14 cellular contexts compared by ENCODE assay signal in genomic region chr3:124784686-124785382, GRCh38. TPM values are rescaled to one million over a fixed set of nuclear protein-coding genes. Genes with fewer than 3 reads are reported as not detected.
DNase-seq lines count a peak whose midpoint lies in the region; ATAC-seq and TF ChIP-seq lines count a peak whose summit lies in the region.
"Had no signal": no experiment of that assay in that cellular context is flagged by ENCODE, and none has a peak within 500 bp of the region (broad histone marks: within the 10 kb centered on the region; RNA-seq: fewer than 3 reads in every experiment).

No MANE protein-coding gene starts in this region.

- H3K9me3 Mint-ChIP-seq in stimulated activated naive CD8-positive, alpha-beta T cell treated with anti-CD3 and anti-CD28 coated beads, Interleukin-15, amount 100 ng/mL, for 72 hours, result no peaks in the 10 kb centered on the region
- H3K9me3 Mint-ChIP-seq: naive B cell had no signal

- peaks cover 8% of the 10 kb centered on the region for H3K27me3 Mint-ChIP-seq in stimulated activated naive CD8-positive, alpha-beta T cell treated with anti-CD3 and anti-CD28 coated beads, Interleukin-15, amount 100 ng/mL, for 72 hours

- H3K27ac Mint-ChIP-seq in stimulated activated naive CD8-positive, alpha-beta T cell treated with anti-CD3 and anti-CD28 coated beads, Interleukin-15, amount 100 ng/mL, for 72 hours, result no peak overlapping the region

- no peak overlapping the region for H3K4me3 Mint-ChIP-seq in stimulated activated naive CD8-positive, alpha-beta T cell treated with anti-CD3 and anti-CD28 coated beads, Interleukin-15, amount 100 ng/mL, for 72 hours

- TF ChIP-seq CTCF in coronary artery (IDR thresholded peaks at IDR 0.05), result no peak
- TF ChIP-seq CTCF in left lung (IDR thresholded peaks at IDR 0.05), result no peak

- H3K4me1 Mint-ChIP-seq in stimulated activated naive CD8-positive, alpha-beta T cell treated with anti-CD3 and anti-CD28 coated beads, Interleukin-15, amount 100 ng/mL, for 72 hours, result peaks cover 19% of the 10 kb centered on the region

- no peak overlapping the region for H3K4me3 ChIP-seq in coronary artery
- H3K4me3 ChIP-seq in left lung, result no peak overlapping the region

- H3K36me3 ChIP-seq in left lung, result no peaks in the 10 kb centered on the region

- ATAC-seq in GM18870 (IDR thresholded peaks at IDR 0.05; ENCODE audit: unreplicated experiment), result peak; percentile 51
- ATAC-seq in HG03066 (IDR thresholded peaks at IDR 0.05; ENCODE audit: low read depth, unreplicated experiment), result peak; percentile 70
- peak; percentile 19 for ATAC-seq in stimulated activated naive CD8-positive, alpha-beta T cell treated with anti-CD3 and anti-CD28 coated beads, Interleukin-15, amount 100 ng/mL, for 72 hours
- no peak for ATAC-seq in left lung
- no peak for ATAC-seq in GM19035 (IDR thresholded peaks at IDR 0.05; ENCODE audit: unreplicated experiment)

- DNase-seq in coronary artery (ENCODE audit: low spot score) (no peak), GM19240 (ENCODE audit: insufficient read length, low spot score) (no peak), NCI-H2107 treated with DMSO at 0.1 percent for 48 hours (lab: John Stamatoyannopoulos, UW; ENCODE audit: unreplicated experiment) (no peak), left lung (no peak)
- no peak for DNase-seq in stimulated activated naive CD8-positive, alpha-beta T cell treated with anti-CD3 and anti-CD28 coated beads, Interleukin-15, amount 100 ng/mL, for 72 hours
- DNase-seq: activated effector memory CD4-positive, alpha-beta T cell treated with Interleukin-2 at 50 U/mL for 16 hours; Caco-2; cortex of kidney; naive B cell; NK-92 treated with Interleukin-12 subunit alpha and Interleukin-12 subunit beta, amount 100 ng/mL, for 24 hours; stimulated activated CD4-positive, alpha-beta T cell treated with anti-CD3 and anti-CD28 coated beads, Interleukin-4, amount 100 ng/mL, for 1 hour had no signal

- peak overlapping the region; percentile 79 to 81 for H3K27ac ChIP-seq in coronary artery
- no peak overlapping the region for H3K27ac ChIP-seq in left lung

- no peaks in the 10 kb centered on the region for H3K27me3 ChIP-seq in left lung

- H3K4me1 ChIP-seq in left lung, result peaks cover 22% of the 10 kb centered on the region in 2 donors

- no peaks in the 10 kb centered on the region for H3K9me3 ChIP-seq in left lung
- H3K9me3 ChIP-seq: Caco-2 had no signal

- intact Hi-C loops in left lung (cut with DNase I), result loop anchor here in 1 of 2 donors (5.0 kb wide), 1 partner anchor 102 kb away; the partner anchor contains the start of gene ITGB5

RNA-seq across cellular contexts. Expression of gene UMPS, which starts 54.6 kb away (rescaled TPM):
- total RNA-seq in left lung, result 10 to 100 TPM; 18.8 to 32.4 TPM

Comparison
In these comparisons a context has a peak if more than half of its experiments do, and no peak if none do; other contexts are left out.
1. ATAC-seq: peak in GM18870 (single experiment), HG03066 (single experiment) and stimulated activated naive CD8-positive, alpha-beta T cell treated with anti-CD3 and anti-CD28 coated beads, Interleukin-15, amount 100 ng/mL, for 72 hours (single experiment); none in left lung (single experiment) and GM19035 (single experiment).
2. H3K27ac ChIP-seq: peak in coronary artery (2 of 2); none in left lung (0 of 2).